In the genomic region with DNA sequence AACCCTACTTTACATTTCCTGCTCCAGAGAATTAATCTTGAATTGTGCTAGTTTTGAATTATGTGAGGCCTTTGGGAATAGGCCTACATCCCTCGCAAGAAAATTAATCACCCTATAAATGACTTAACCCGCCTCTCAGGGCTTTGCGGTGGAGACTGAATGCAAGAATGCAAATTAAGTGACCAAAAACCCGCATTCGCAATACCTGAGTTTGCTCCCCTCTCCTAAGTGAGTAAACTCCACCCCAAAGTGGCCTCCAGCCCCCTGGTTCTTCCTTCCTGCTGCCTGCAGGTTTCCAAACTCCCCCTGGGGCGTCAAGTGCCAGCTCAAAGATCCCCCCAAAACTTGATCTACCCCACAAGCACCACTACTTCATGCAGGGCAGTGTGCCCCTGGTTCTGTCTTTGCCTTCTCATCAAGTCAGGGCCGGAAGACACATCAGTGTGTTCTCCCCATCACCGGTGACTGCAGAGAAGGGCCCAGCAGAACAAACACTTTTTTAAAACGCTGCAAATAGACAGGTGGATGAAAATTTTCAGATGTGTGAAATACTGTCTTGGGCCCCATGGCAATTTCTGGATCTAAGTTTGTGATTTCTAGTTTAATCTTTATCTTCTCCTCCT, we compare ENCODE assay signal across 1 cellular context.
TF ChIP-seq lines count a peak whose summit lies in the region.

No MANE protein-coding gene starts in this region.

TF ChIP-seq in H1, 55 proteins besides CTCF, POLR2A, EP300 and RAD21:
- TF ChIP-seq KDM1A (IDR thresholded peaks at IDR 0.05; ENCODE audit: borderline replicate concordance, low read length), result no peak
- no peak for TF ChIP-seq SAP30 (IDR thresholded peaks at IDR 0.05; ENCODE audit: insufficient read depth, insufficient replicate concordance, low read length)
- no peak for TF ChIP-seq RBBP5 (IDR thresholded peaks at IDR 0.05; ENCODE audit: borderline replicate concordance, low read depth, low read length)
- no peak for TF ChIP-seq ATF2 (IDR thresholded peaks at IDR 0.05; ENCODE audit: low read length)
- TF ChIP-seq RNF2 (IDR thresholded peaks at IDR 0.05; ENCODE audit: borderline replicate concordance, low read depth, low read length, missing control alignments, poor library complexity, severe bottlenecking), result no peak
